23 cellular contexts compared by ENCODE assay signal in the genomic region with DNA sequence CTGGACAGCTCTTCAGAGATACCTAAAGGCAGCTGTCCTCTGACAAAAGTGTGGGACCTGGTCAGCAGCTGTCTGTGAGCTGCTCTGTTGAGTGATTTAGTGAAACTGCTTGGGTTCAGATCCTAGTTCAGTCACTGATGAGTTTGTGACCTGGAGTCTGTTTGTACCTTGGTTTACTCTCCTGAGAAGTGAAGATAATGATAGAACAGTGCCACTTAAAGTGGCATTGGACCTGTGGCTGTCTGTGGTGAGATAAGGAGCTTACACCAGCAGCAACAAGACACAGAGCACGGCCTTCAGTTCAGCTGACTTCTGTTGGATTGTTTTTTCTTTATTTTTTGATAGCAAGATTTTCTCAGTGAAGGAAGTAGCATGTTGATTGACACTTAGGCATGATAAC.
"Had no signal": no experiment of that assay in that cellular context is flagged by ENCODE, and none has a peak within 500 bp of the region (broad histone marks: within the 10 kb centered on the region; RNA-seq: fewer than 3 reads in every experiment).

No MANE protein-coding gene starts in this region.

- H3K4me3 ChIP-seq: esophagus squamous epithelium, gastrocnemius medialis, right lobe of liver, testis, upper lobe of left lung had no signal

- H3K4me3 Mint-ChIP-seq: activated CD4-positive, alpha-beta T cell treated with anti-CD3 and anti-CD28 coated beads, Interleukin-2, amount 10 ng/mL, durations not matched to agents 7 days and 5 days; activated CD8-positive, alpha-beta memory T cell treated with anti-CD3 and anti-CD28 coated beads, Interleukin-2, amount 10 ng/mL, durations not matched to agents 7 days and 5 days; activated CD8-positive, alpha-beta T cell treated with anti-CD3 and anti-CD28 coated beads for 36 hours; activated naive CD4-positive, alpha-beta T cell treated with anti-CD3 and anti-CD28 coated beads, Interleukin-2, amount 50 U/mL, for 24 hours; brain; memory B cell; stimulated activated memory B cell treated with anti-CD40 and anti-IgM and Interleukin-4, amounts not matched to agents 10 μg/mL and 1 μg/mL and 100 μg/mL, for 72 hours had no signal

- H3K4me1 Mint-ChIP-seq: activated CD4-positive, alpha-beta T cell treated with anti-CD3 and anti-CD28 coated beads, Interleukin-2, amount 10 ng/mL, durations not matched to agents 7 days and 5 days; activated naive CD4-positive, alpha-beta T cell treated with anti-CD3 and anti-CD28 coated beads, Interleukin-2, amount 50 U/mL, for 24 hours; brain; memory B cell; stimulated activated memory B cell treated with anti-CD40 and anti-IgM and Interleukin-4, amounts not matched to agents 10 μg/mL and 1 μg/mL and 100 μg/mL, for 72 hours had no signal

- H3K9me3 Mint-ChIP-seq: activated CD4-positive, alpha-beta T cell treated with anti-CD3 and anti-CD28 coated beads, Interleukin-2, amount 10 ng/mL, durations not matched to agents 7 days and 5 days; activated CD8-positive, alpha-beta T cell treated with anti-CD3 and anti-CD28 coated beads for 36 hours; activated naive CD4-positive, alpha-beta T cell treated with anti-CD3 and anti-CD28 coated beads, Interleukin-2, amount 50 U/mL, for 24 hours; brain; memory B cell; stimulated activated memory B cell treated with anti-CD40 and anti-IgM and Interleukin-4, amounts not matched to agents 10 μg/mL and 1 μg/mL and 100 μg/mL, for 72 hours had no signal

- H3K27me3 Mint-ChIP-seq: activated CD4-positive, alpha-beta T cell treated with anti-CD3 and anti-CD28 coated beads, Interleukin-2, amount 10 ng/mL, durations not matched to agents 7 days and 5 days; activated CD8-positive, alpha-beta memory T cell treated with anti-CD3 and anti-CD28 coated beads, Interleukin-2, amount 10 ng/mL, durations not matched to agents 7 days and 5 days; activated CD8-positive, alpha-beta T cell treated with anti-CD3 and anti-CD28 coated beads for 36 hours; activated naive CD4-positive, alpha-beta T cell treated with anti-CD3 and anti-CD28 coated beads, Interleukin-2, amount 50 U/mL, for 24 hours; brain; memory B cell; stimulated activated memory B cell treated with anti-CD40 and anti-IgM and Interleukin-4, amounts not matched to agents 10 μg/mL and 1 μg/mL and 100 μg/mL, for 72 hours had no signal

- H3K4me1 ChIP-seq: esophagus squamous epithelium, gastrocnemius medialis, right lobe of liver, upper lobe of left lung had no signal

- DNase-seq: activated CD4-positive, alpha-beta T cell treated with anti-CD3 and anti-CD28 coated beads, Interleukin-2, amount 10 ng/mL, durations not matched to agents 7 days and 5 days; activated CD4-positive, CD25-positive, alpha-beta regulatory T cell treated with anti-CD3 and anti-CD28 coated beads, Interleukin-2, amount 50 U/mL, for 72 hours; activated CD8-positive, alpha-beta memory T cell treated with anti-CD3 and anti-CD28 coated beads, Interleukin-2, amount 10 ng/mL, durations not matched to agents 7 days and 5 days; activated CD8-positive, alpha-beta T cell treated with anti-CD3 and anti-CD28 coated beads for 36 hours; activated gamma-delta T cell treated with Interleukin-2 at 50 U/mL for 16 hours; anterior cingulate cortex; central memory CD4-positive, alpha-beta T cell; esophagus squamous epithelium; gastrocnemius medialis; islet precursor cell; left cardiac atrium; nucleus accumbens; right lobe of liver; small intestine; stimulated activated CD4-positive, alpha-beta T cell treated with anti-CD3 and anti-CD28 coated beads, Interleukin-2, amount 100 ng/mL, for 24 hours; T-helper 9 cell; testis had no signal

- H3K27ac ChIP-seq: esophagus squamous epithelium, gastrocnemius medialis, right lobe of liver, upper lobe of left lung, VCaP had no signal

- H3K27me3 ChIP-seq: esophagus squamous epithelium, gastrocnemius medialis, right lobe of liver, testis, upper lobe of left lung had no signal

- H3K27ac Mint-ChIP-seq: activated CD4-positive, alpha-beta T cell treated with anti-CD3 and anti-CD28 coated beads, Interleukin-2, amount 10 ng/mL, durations not matched to agents 7 days and 5 days; activated CD8-positive, alpha-beta memory T cell treated with anti-CD3 and anti-CD28 coated beads, Interleukin-2, amount 10 ng/mL, durations not matched to agents 7 days and 5 days; activated CD8-positive, alpha-beta T cell treated with anti-CD3 and anti-CD28 coated beads for 36 hours; activated naive CD4-positive, alpha-beta T cell treated with anti-CD3 and anti-CD28 coated beads, Interleukin-2, amount 50 U/mL, for 24 hours; memory B cell; stimulated activated memory B cell treated with anti-CD40 and anti-IgM and Interleukin-4, amounts not matched to agents 10 μg/mL and 1 μg/mL and 100 μg/mL, for 72 hours had no signal

- ATAC-seq: activated CD8-positive, alpha-beta memory T cell treated with anti-CD3 and anti-CD28 coated beads, Interleukin-2, amount 10 ng/mL, durations not matched to agents 7 days and 5 days; activated CD8-positive, alpha-beta T cell treated with anti-CD3 and anti-CD28 coated beads for 36 hours; gastrocnemius medialis; stimulated activated memory B cell treated with anti-CD40 and anti-IgM and Interleukin-4, amounts not matched to agents 10 μg/mL and 1 μg/mL and 100 μg/mL, for 72 hours had no signal

- H3K9me3 ChIP-seq: esophagus squamous epithelium, gastrocnemius medialis, right lobe of liver, testis, upper lobe of left lung had no signal
